ENCODE assay signal across 10 cellular contexts in the genomic region with DNA sequence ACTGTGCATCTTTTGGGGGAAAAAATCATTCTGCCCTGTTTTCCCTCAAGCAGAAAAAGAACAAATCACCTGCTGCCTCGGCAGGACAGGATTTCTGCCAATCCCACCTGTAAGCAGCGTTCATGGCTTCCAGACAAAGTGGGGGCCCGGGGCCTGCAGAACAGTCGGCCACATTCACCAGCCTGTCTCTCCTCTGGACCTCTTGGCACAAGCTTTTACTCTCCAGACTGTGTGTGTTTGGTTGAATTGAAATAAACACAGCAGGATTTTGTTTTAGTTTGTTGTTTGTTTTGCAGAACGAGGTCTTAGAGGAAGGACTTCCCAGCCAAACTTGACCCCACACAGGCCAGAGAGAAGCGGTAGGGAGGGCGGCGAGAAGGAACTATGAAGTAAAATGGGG. TPM values are rescaled to one million over a fixed set of nuclear protein-coding genes. Genes with fewer than 3 reads are reported as not detected.
A peak's percentile ranks its signal among the peaks of the same experiment; 100 is the strongest.
DNase-seq lines count a peak whose midpoint lies in the region; ATAC-seq and TF ChIP-seq lines count a peak whose summit lies in the region.
"Had no signal": no experiment of that assay in that cellular context is flagged by ENCODE, and none has a peak within 500 bp of the region (broad histone marks: within the 10 kb centered on the region; RNA-seq: fewer than 3 reads in every experiment).

No MANE protein-coding gene starts in this region.

- no peaks in the 10 kb centered on the region for H3K36me3 Mint-ChIP-seq in endodermal cell (ENCODE audit: low read depth)

- TF ChIP-seq CTCF in PC-9 (conservative IDR thresholded peaks at IDR 0.05) (no peak), endodermal cell (conservative IDR thresholded peaks at IDR 0.05) (no peak), testis (IDR thresholded peaks at IDR 0.05) (no peak)

- H4K20me1 ChIP-seq in PC-9 (ENCODE audit: insufficient read depth) = no peaks in the 10 kb centered on the region

- H3K9me3 Mint-ChIP-seq in endodermal cell = no peaks in the 10 kb centered on the region
- H3K9me3 Mint-ChIP-seq: H9 had no signal

- POLR2A ChIA-PET in PC-9 (lab: Charles Lee; ENCODE audit: unreplicated experiment) = interaction anchor here (0.7 kb wide), 1 partner anchor 79 kb away, joined by 20 read pairs; no protein-coding TSS in a partner anchor

- H3K4me1 Mint-ChIP-seq in endodermal cell = peaks cover 23% of the 10 kb centered on the region

- TF ChIP-seq POLR2A in testis (IDR thresholded peaks at IDR 0.05) = no peak

- H3K9ac ChIP-seq in endodermal cell (ENCODE audit: extremely low read depth, low read length, poor library complexity, severe bottlenecking) = no peak overlapping the region
- H3K9ac ChIP-seq in muscle layer of colon (ENCODE audit: low read length) = no peak overlapping the region

- H3K4me3 ChIP-seq in PC-9 = no peak overlapping the region
- H3K4me3 ChIP-seq in endodermal cell (ENCODE audit: low read length) = no peak overlapping the region
- H3K4me3 ChIP-seq in muscle layer of colon (ENCODE audit: low read depth in 1 of 2, low read length in 2 of 2) = peak overlapping the region in 1 of 2 donors; percentile 21
- H3K4me3 ChIP-seq in testis = no peak overlapping the region
- H3K4me3 ChIP-seq: adrenal gland had no signal

- CTCF ChIA-PET in PC-9 (lab: Charles Lee) = no interaction called here

- H3K9me2 ChIP-seq in PC-9 (ENCODE audit: insufficient read depth) = no peaks in the 10 kb centered on the region

- intact Hi-C loops in PC-9 (cut with micrococcal nuclease; ENCODE audit: unreplicated experiment) = no loop called here
- intact Hi-C loops in testis (cut with DNase I; ENCODE audit: low total_unique reads) = no loop called here

- peaks cover 38% of the 10 kb centered on the region for H3K4me1 ChIP-seq in PC-9 (replicated peaks; ENCODE audit: insufficient read depth)
- peaks cover 3% of the 10 kb centered on the region for H3K4me1 ChIP-seq in endodermal cell (ENCODE audit: control insufficient read depth, insufficient read depth, low read length)
- H3K4me1 ChIP-seq in muscle layer of colon (ENCODE audit: insufficient read depth, low read length) = peaks cover 36% of the 10 kb centered on the region
- peaks cover 37% of the 10 kb centered on the region for H3K4me1 ChIP-seq in testis

- H3F3A ChIP-seq in PC-9 (ENCODE audit: insufficient read depth, low read depth) = peaks cover 18% of the 10 kb centered on the region

- ATAC-seq in GM18909 (IDR thresholded peaks at IDR 0.05; ENCODE audit: poor library complexity, unreplicated experiment) = no peak

- H3K4me3 Mint-ChIP-seq in endodermal cell = no peak overlapping the region
- H3K4me3 Mint-ChIP-seq: H9 had no signal

- DNase-seq in PC-9 = no peak
- no peak for DNase-seq in endodermal cell
- no peak for DNase-seq in testis
- no peak for DNase-seq in NCI-H748 (lab: John Stamatoyannopoulos, UW; ENCODE audit: unreplicated experiment)
- no peak for DNase-seq in NCI-H1092 (lab: John Stamatoyannopoulos, UW)
- DNase-seq: COR-L47, H9 had no signal

- no peaks in the 10 kb centered on the region for H3K36me3 ChIP-seq in PC-9 (ENCODE audit: low read depth)
- H3K36me3 ChIP-seq in endodermal cell (ENCODE audit: control insufficient read depth, insufficient read depth, low read length) = no peaks in the 10 kb centered on the region
- H3K36me3 ChIP-seq in muscle layer of colon (ENCODE audit: insufficient read depth, low read length) = no peaks in the 10 kb centered on the region
- no peaks in the 10 kb centered on the region for H3K36me3 ChIP-seq in testis (ENCODE audit: low read depth, missing control alignments)
- H3K36me3 ChIP-seq: adrenal gland had no signal

- no peak overlapping the region for H3K27ac ChIP-seq in PC-9
- H3K27ac ChIP-seq in endodermal cell (ENCODE audit: low read depth, low read length) = peak overlapping the region; percentile 55
- peak overlapping the region; percentile 70 for H3K27ac ChIP-seq in muscle layer of colon (ENCODE audit: low read depth, low read length)
- peak overlapping the region; percentile 76 to 83 for H3K27ac ChIP-seq in testis

- H3K4me2 ChIP-seq in PC-9 = no peak overlapping the region

- peak overlapping the region; percentile 52 for H3K27ac Mint-ChIP-seq in endodermal cell
- H3K27ac Mint-ChIP-seq: H9 had no signal

- H3K27me3 ChIP-seq in PC-9 (ENCODE audit: insufficient read depth, low read depth) (no peaks in the 10 kb centered on the region), endodermal cell (ENCODE audit: control insufficient read depth, insufficient read depth, low read length, poor library complexity, severe bottlenecking) (no peaks in the 10 kb centered on the region), muscle layer of colon (ENCODE audit: control insufficient read depth in 1 of 2, insufficient read depth in 2 of 2, low read length in 2 of 2) (no peaks in the 10 kb centered on the region), testis (no peaks in the 10 kb centered on the region)
- H3K27me3 ChIP-seq: adrenal gland had no signal

- H3K27me3 Mint-ChIP-seq in endodermal cell (ENCODE audit: insufficient read depth) = peaks cover 14% of the 10 kb centered on the region

- 0 out of 2 replicates have a peak overlapping the region, but pooled peaks have one; percentile 17 for H2AFZ ChIP-seq in PC-9

- no TSS peak for BruUV-seq in PC-9 (replicated peaks; lab: Mats Ljungman, UMichigan)

- no peaks in the 10 kb centered on the region for H3K9me3 ChIP-seq in PC-9 (ENCODE audit: insufficient read depth, low read depth)
- no peaks in the 10 kb centered on the region for H3K9me3 ChIP-seq in endodermal cell (ENCODE audit: control insufficient read depth, low read length)
- H3K9me3 ChIP-seq in muscle layer of colon (ENCODE audit: low read length) = no peaks in the 10 kb centered on the region
- H3K9me3 ChIP-seq in testis = no peaks in the 10 kb centered on the region
- H3K9me3 ChIP-seq: adrenal gland had no signal

- H3K79me2 ChIP-seq in PC-9 (ENCODE audit: low read depth) = no peaks in the 10 kb centered on the region

- WGBS in endodermal cell (ENCODE audit: insufficient coverage in 1 of 2, insufficient read length in 1 of 2), 2 experiments = 88 to 92% methylated on average over 5 to 8 of the region's 8 CpGs
- WGBS in testis, 2 donors = 45 to 59% methylated on average over 8 of the region's 8 CpGs

RNA-seq across cellular contexts. Expression of gene FOS, which starts 41.7 kb away (rescaled TPM):
- total RNA-seq in PC-9 (2021) (84.6 and 154 TPM in 2 replicates), endodermal cell (10 to 100 TPM; 10.3 to 14.0 TPM), testis (10 to 100 TPM; 44.2 to 66.1 TPM)
- polyA plus RNA-seq in endodermal cell (2013, experiment 1 of 2) = 7.9 TPM
- 23.5 TPM for polyA plus RNA-seq in endodermal cell (2013, experiment 2 of 2)
- 247 TPM for polyA plus RNA-seq in testis (ENCODE audit: insufficient read depth, low read depth, low replicate concordance)
